Comparison of ENCODE assay signal across 15 cellular contexts in genomic region chr11:81246937-81247336, GRCh38.
DNase-seq lines count a peak whose midpoint lies in the region; ATAC-seq, FAIRE-seq and TF ChIP-seq lines count a peak whose summit lies in the region.
"Had no signal": no experiment of that assay in that cellular context is flagged by ENCODE, and none has a peak within 500 bp of the region (broad histone marks: within the 10 kb centered on the region; RNA-seq: fewer than 3 reads in every experiment).

No MANE protein-coding gene starts in this region.

- no peak for TF ChIP-seq CTCF in LNCaP clone FGC (IDR thresholded peaks at IDR 0.05; ENCODE audit: control insufficient read depth, extremely low read depth, insufficient read depth)

- H3K4me3 ChIP-seq in LNCaP clone FGC (ENCODE audit: low read depth, low read length): no peak overlapping the region
- H3K4me3 ChIP-seq in duodenal mucosa (ENCODE audit: low read depth in 1 of 2, low read length in 2 of 2): peak overlapping the region; percentile 32 to 43
- H3K4me3 ChIP-seq in small intestine (ENCODE audit: low read depth in 1 of 2, low read length in 2 of 2): no peak overlapping the region
- H3K4me3 ChIP-seq: A549 had no signal

- no peak overlapping the region for H3K9ac ChIP-seq in duodenal mucosa (ENCODE audit: low read depth in 1 of 2, low read length in 2 of 2)

- no peaks in the 10 kb centered on the region for H3K9me3 ChIP-seq in duodenal mucosa (ENCODE audit: control insufficient read depth in 1 of 2, low read length in 2 of 2)
- H3K9me3 ChIP-seq in small intestine (ENCODE audit: control insufficient read depth, low read depth): no peaks in the 10 kb centered on the region
- H3K9me3 ChIP-seq: A549, BE2C had no signal

- H3K27me3 ChIP-seq in duodenal mucosa (ENCODE audit: control insufficient read depth in 1 of 2, insufficient read depth in 2 of 2, low read length in 2 of 2): no peaks in the 10 kb centered on the region
- H3K27me3 ChIP-seq in small intestine (ENCODE audit: control insufficient read depth in 2 of 2, insufficient read depth in 2 of 2, low read length in 2 of 2): no peaks in the 10 kb centered on the region
- H3K27me3 ChIP-seq: BE2C had no signal

- peak; percentile 10 for DNase-seq in LNCaP clone FGC (ENCODE audit: low read depth)
- peak; percentile 87 for DNase-seq in NCI-H526 treated with DMSO at 0.1 percent for 48 hours (lab: John Stamatoyannopoulos, UW)
- peak; percentile 89 for DNase-seq in small intestine
- no peak for DNase-seq in DMS53 (lab: John Stamatoyannopoulos, UW)
- DNase-seq: BE2C; CD4-positive, alpha-beta memory T cell; DMS153; HCEC 1CT; HFFc6 had no signal

- H3K36me3 ChIP-seq in duodenal mucosa (ENCODE audit: control insufficient read depth in 1 of 2, insufficient read depth in 2 of 2, low read length in 2 of 2) (no peaks in the 10 kb centered on the region), small intestine (ENCODE audit: control insufficient read depth in 2 of 2, insufficient read depth in 2 of 2, low read length in 2 of 2) (no peaks in the 10 kb centered on the region)
- H3K36me3 ChIP-seq: BE2C had no signal

- FAIRE-seq in small intestine (lab: Jason Lieb, UNC): no peak
- FAIRE-seq: A549, D721Med had no signal

- H3K4me1 ChIP-seq in duodenal mucosa (ENCODE audit: control insufficient read depth in 1 of 2, insufficient read depth in 2 of 2, low read length in 2 of 2) (peaks cover 12 to 20% of the 10 kb centered on the region in 2 donors), small intestine (ENCODE audit: control insufficient read depth in 2 of 2, insufficient read depth in 1 of 2, low read depth in 1 of 2, low read length in 1 of 2) (no peaks in the 10 kb centered on the region)
- H3K4me1 ChIP-seq: A549, BE2C had no signal

- ATAC-seq in HG02884 (IDR thresholded peaks at IDR 0.05; ENCODE audit: unreplicated experiment) (no peak), GM19023 (IDR thresholded peaks at IDR 0.05; ENCODE audit: unreplicated experiment) (no peak)
- ATAC-seq: A549 had no signal

- no peak overlapping the region for H3K27ac ChIP-seq in duodenal mucosa (ENCODE audit: low read depth, low read length)
- H3K27ac ChIP-seq in small intestine (ENCODE audit: low read depth in 1 of 2, low read length in 1 of 2): peak overlapping the region in 1 of 2 donors; percentile 20
- H3K27ac ChIP-seq: A549, C4-2B had no signal

- WGBS in small intestine, 3 donors: 10 to 40% (median 30%) methylated on average over 3 of the region's 3 CpGs

Comparison
In these comparisons a context has a peak if more than half of its experiments do, and no peak if none do; other contexts are left out.
1. H3K4me3 ChIP-seq: peak in duodenal mucosa (2 of 2); none in LNCaP clone FGC (single experiment) and small intestine (0 of 2).